1 cellular context compared by ENCODE assay signal in the genomic region with DNA sequence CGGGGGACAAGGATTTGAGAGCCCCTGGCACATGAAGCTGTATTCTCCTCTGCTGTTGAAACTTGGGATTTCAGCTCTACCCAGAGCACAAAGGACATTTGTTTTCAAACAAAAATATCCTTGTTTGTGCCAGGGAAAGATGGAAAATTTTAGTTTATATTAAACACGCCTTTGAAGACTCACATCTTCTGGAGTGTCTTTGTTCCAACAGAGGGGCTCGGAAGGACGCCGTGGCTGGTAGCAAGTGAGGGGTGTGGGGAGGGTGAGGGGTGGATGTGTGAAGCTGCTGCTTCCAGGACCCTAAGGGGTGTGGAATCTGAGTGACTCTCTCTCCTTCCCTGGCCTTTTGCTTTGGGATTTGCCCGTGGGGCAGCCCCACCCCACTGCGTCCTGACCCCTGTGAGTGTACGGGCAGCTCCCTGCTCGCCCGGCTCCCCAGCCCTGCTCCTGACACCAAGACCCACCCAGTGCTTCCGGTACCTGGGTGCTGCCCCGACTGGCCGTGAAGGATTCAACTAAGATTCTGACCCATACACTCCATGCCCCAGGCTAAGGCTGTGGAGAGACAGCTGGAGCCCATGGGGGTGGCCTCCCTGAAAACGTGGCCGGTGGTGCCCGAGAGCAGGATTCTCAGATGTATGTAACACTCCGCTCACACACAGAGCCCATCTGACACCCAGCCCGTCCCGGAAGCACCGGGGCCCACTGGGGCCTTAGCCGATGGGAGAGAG.
TF ChIP-seq lines count a peak whose summit lies in the region.

No MANE protein-coding gene starts in this region.

TF ChIP-seq in GM23338, 12 proteins besides CTCF, POLR2A, EP300 and RAD21 (continued from another document):
- TF ChIP-seq, protein P1, sequence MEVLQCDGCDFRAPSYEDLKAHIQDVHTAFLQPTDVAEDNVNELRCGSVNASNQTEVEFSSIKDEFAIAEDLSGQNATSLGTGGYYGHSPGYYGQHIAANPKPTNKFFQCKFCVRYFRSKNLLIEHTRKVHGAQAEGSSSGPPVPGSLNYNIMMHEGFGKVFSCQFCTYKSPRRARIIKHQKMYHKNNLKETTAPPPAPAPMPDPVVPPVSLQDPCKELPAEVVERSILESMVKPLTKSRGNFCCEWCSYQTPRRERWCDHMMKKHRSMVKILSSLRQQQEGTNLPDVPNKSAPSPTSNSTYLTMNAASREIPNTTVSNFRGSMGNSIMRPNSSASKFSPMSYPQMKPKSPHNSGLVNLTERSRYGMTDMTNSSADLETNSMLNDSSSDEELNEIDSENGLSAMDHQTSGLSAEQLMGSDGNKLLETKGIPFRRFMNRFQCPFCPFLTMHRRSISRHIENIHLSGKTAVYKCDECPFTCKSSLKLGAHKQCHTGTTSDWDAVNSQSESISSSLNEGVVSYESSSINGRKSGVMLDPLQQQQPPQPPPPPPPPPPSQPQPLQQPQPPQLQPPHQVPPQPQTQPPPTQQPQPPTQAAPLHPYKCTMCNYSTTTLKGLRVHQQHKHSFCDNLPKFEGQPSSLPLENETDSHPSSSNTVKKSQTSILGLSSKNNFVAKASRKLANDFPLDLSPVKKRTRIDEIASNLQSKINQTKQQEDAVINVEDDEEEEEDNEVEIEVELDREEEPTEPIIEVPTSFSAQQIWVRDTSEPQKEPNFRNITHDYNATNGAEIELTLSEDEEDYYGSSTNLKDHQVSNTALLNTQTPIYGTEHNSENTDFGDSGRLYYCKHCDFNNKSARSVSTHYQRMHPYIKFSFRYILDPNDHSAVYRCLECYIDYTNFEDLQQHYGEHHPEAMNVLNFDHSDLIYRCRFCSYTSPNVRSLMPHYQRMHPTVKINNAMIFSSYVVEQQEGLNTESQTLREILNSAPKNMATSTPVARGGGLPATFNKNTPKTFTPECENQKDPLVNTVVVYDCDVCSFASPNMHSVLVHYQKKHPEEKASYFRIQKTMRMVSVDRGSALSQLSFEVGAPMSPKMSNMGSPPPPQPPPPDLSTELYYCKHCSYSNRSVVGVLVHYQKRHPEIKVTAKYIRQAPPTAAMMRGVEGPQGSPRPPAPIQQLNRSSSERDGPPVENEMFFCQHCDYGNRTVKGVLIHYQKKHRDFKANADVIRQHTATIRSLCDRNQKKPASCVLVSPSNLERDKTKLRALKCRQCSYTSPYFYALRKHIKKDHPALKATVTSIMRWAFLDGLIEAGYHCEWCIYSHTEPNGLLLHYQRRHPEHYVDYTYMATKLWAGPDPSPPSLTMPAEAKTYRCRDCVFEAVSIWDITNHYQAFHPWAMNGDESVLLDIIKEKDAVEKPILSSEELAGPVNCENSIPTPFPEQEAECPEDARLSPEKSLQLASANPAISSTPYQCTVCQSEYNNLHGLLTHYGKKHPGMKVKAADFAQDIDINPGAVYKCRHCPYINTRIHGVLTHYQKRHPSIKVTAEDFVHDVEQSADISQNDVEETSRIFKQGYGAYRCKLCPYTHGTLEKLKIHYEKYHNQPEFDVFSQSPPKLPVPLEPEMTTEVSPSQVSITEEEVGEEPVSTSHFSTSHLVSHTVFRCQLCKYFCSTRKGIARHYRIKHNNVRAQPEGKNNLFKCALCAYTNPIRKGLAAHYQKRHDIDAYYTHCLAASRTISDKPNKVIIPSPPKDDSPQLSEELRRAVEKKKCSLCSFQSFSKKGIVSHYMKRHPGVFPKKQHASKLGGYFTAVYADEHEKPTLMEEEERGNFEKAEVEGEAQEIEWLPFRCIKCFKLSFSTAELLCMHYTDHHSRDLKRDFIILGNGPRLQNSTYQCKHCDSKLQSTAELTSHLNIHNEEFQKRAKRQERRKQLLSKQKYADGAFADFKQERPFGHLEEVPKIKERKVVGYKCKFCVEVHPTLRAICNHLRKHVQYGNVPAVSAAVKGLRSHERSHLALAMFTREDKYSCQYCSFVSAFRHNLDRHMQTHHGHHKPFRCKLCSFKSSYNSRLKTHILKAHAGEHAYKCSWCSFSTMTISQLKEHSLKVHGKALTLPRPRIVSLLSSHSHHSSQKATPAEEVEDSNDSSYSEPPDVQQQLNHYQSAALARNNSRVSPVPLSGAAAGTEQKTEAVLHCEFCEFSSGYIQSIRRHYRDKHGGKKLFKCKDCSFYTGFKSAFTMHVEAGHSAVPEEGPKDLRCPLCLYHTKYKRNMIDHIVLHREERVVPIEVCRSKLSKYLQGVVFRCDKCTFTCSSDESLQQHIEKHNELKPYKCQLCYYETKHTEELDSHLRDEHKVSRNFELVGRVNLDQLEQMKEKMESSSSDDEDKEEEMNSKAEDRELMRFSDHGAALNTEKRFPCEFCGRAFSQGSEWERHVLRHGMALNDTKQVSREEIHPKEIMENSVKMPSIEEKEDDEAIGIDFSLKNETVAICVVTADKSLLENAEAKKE (CRISPR knock-in tag; IDR thresholded peaks at IDR 0.05), result no peak
- TF ChIP-seq POLR2AphosphoS5 (IDR thresholded peaks at IDR 0.05; ENCODE audit: low read depth), result no peak
- TF ChIP-seq, protein P2, sequence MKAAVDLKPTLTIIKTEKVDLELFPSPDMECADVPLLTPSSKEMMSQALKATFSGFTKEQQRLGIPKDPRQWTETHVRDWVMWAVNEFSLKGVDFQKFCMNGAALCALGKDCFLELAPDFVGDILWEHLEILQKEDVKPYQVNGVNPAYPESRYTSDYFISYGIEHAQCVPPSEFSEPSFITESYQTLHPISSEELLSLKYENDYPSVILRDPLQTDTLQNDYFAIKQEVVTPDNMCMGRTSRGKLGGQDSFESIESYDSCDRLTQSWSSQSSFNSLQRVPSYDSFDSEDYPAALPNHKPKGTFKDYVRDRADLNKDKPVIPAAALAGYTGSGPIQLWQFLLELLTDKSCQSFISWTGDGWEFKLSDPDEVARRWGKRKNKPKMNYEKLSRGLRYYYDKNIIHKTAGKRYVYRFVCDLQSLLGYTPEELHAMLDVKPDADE (IDR thresholded peaks at IDR 0.05), result no peak
- TF ChIP-seq ZNF114 (CRISPR knock-in tag; IDR thresholded peaks at IDR 0.05), result no peak
